ENCODE assay signal across 11 cellular contexts in the genomic region with DNA sequence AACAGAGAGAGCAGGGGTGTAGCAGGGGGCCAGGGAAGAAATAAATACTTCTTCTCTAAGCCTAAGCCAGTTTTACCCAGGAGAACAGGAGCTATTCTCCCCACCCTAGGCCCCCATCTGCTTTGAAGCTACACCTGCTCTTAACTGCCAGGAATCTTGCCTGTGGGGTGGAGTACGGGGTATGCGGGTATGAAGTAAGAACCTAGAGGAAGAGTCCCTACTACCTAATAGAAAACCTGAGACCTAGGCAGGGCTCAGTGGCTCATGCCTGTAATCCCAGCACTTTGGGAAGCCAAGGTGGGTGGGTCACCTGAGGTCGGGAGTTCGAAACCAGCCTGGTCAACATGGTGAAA. TPM values are rescaled to one million over a fixed set of nuclear protein-coding genes. Genes with fewer than 3 reads are reported as not detected.
DNase-seq lines count a peak whose midpoint lies in the region; ATAC-seq, FAIRE-seq and TF ChIP-seq lines count a peak whose summit lies in the region.
"Had no signal": no experiment of that assay in that cellular context is flagged by ENCODE, and none has a peak within 500 bp of the region (broad histone marks: within the 10 kb centered on the region; RNA-seq: fewer than 3 reads in every experiment).

No MANE protein-coding gene starts in this region.

- no peak for DNase-seq in HFF-Myc (ENCODE audit: extremely low read depth, low read depth)
- DNase-seq in activated naive CD8-positive, alpha-beta T cell treated with anti-CD3 and anti-CD28 coated beads for 36 hours, result no peak
- DNase-seq in nephron progenitor cell, result no peak
- no peak for DNase-seq in GM12892 (ENCODE audit: insufficient read length)
- no peak for DNase-seq in AG08396 (ENCODE audit: low spot score)
- DNase-seq: activated gamma-delta T cell treated with Interleukin-2 at 50 U/mL for 16 hours, DMS79, NCI-H1105 had no signal

- peaks cover 45% of the 10 kb centered on the region for H4K20me1 ChIP-seq in BLaER1

- peaks cover 34% of the 10 kb centered on the region for H3K36me3 Mint-ChIP-seq in activated naive CD8-positive, alpha-beta T cell treated with anti-CD3 and anti-CD28 coated beads for 36 hours
- H3K36me3 Mint-ChIP-seq in nephron progenitor cell (ENCODE audit: low read depth), result no peaks in the 10 kb centered on the region

- no peak for FAIRE-seq in GM12892 (lab: Jason Lieb, UNC)

- peaks cover 28% of the 10 kb centered on the region for H3K36me3 ChIP-seq in BLaER1

- peaks cover 43% of the 10 kb centered on the region for H3K4me1 Mint-ChIP-seq in activated naive CD8-positive, alpha-beta T cell treated with anti-CD3 and anti-CD28 coated beads for 36 hours
- H3K4me1 Mint-ChIP-seq in nephron progenitor cell, result peaks cover 80% of the 10 kb centered on the region

- no peaks in the 10 kb centered on the region for H3K9me3 ChIP-seq in BLaER1

- peak overlapping the region; percentile 33; the same call in 1 of the 2 replicates for H3K27ac ChIP-seq in BLaER1

- ATAC-seq in GM21447 (IDR thresholded peaks at IDR 0.05; ENCODE audit: unreplicated experiment) (no peak), HG02885 (IDR thresholded peaks at IDR 0.05; ENCODE audit: poor library complexity, unreplicated experiment) (no peak)

- peaks cover 61% of the 10 kb centered on the region for H3K4me1 ChIP-seq in BLaER1

- peak overlapping the region; percentile 92 for H3K4me3 Mint-ChIP-seq in activated naive CD8-positive, alpha-beta T cell treated with anti-CD3 and anti-CD28 coated beads for 36 hours
- peak overlapping the region; percentile 84 for H3K4me3 Mint-ChIP-seq in nephron progenitor cell

- peak overlapping the region; percentile 78; the same call in 1 of the 2 replicates for H3K9ac ChIP-seq in BLaER1

- no peaks in the 10 kb centered on the region for H3K27me3 ChIP-seq in BLaER1

- H3K4me3 ChIP-seq in BLaER1, result peak overlapping the region; percentile 73
- H3K4me3 ChIP-seq in HFF-Myc (replicated peaks; ENCODE audit: low read depth, low read length), result peak overlapping the region; percentile 74

- TF ChIP-seq POLR2A in GM12892 (IDR thresholded peaks at IDR 0.05; ENCODE audit: low read depth, low read length), result no peak

- peak overlapping the region; percentile 81 for H3K4me2 ChIP-seq in BLaER1

- H3K9me3 Mint-ChIP-seq in activated naive CD8-positive, alpha-beta T cell treated with anti-CD3 and anti-CD28 coated beads for 36 hours, result no peaks in the 10 kb centered on the region
- no peaks in the 10 kb centered on the region for H3K9me3 Mint-ChIP-seq in nephron progenitor cell

- TF ChIP-seq CTCF in HFF-Myc (IDR thresholded peaks at IDR 0.05; ENCODE audit: low read depth, low read length, missing control alignments) (no peak), nephron progenitor cell (IDR thresholded peaks at IDR 0.05) (no peak)

- H3K27ac Mint-ChIP-seq in activated naive CD8-positive, alpha-beta T cell treated with anti-CD3 and anti-CD28 coated beads for 36 hours, result no peak overlapping the region
- no peak overlapping the region for H3K27ac Mint-ChIP-seq in nephron progenitor cell

- H3K27me3 Mint-ChIP-seq in activated naive CD8-positive, alpha-beta T cell treated with anti-CD3 and anti-CD28 coated beads for 36 hours, result peaks cover 7% of the 10 kb centered on the region
- H3K27me3 Mint-ChIP-seq in nephron progenitor cell (ENCODE audit: low read depth, poor library complexity), result no peaks in the 10 kb centered on the region

RNA-seq across cellular contexts. Expression of gene SLC29A1, which starts 1.6 kb away (rescaled TPM):
- total RNA-seq in activated naive CD8-positive, alpha-beta T cell treated with anti-CD3 and anti-CD28 coated beads for 36 hours, result 100 to 1,000 TPM in 1 of 2 experiments, 10 to 100 TPM in 1; 92.5 to 102 TPM
- 53.0 TPM for polyA plus RNA-seq in GM12892 (2012; ENCODE audit: missing spikeins)

RNA-seq across cellular contexts. Expression of gene MYMX, which starts 8.2 kb away (rescaled TPM):
- total RNA-seq in activated naive CD8-positive, alpha-beta T cell treated with anti-CD3 and anti-CD28 coated beads for 36 hours, result not detected
- polyA plus RNA-seq in GM12892 (2012; ENCODE audit: missing spikeins), result not detected

RNA-seq across cellular contexts. Expression of gene HSP90AB1, which starts 21.9 kb away (rescaled TPM):
- total RNA-seq in activated naive CD8-positive, alpha-beta T cell treated with anti-CD3 and anti-CD28 coated beads for 36 hours, result 1,000 to 10,000 TPM; 2,498 to 2,524 TPM
- polyA plus RNA-seq in GM12892 (2012; ENCODE audit: missing spikeins), result 974 TPM

RNA-seq across cellular contexts. Expression of gene SLC35B2, which starts 32.4 kb away (rescaled TPM):
- total RNA-seq in activated naive CD8-positive, alpha-beta T cell treated with anti-CD3 and anti-CD28 coated beads for 36 hours, result 10 to 100 TPM; 22.8 to 24.9 TPM
- polyA plus RNA-seq in GM12892 (2012; ENCODE audit: missing spikeins), result 38.8 TPM

RNA-seq across cellular contexts. Expression of gene NFKBIE, which starts 40.4 kb away (rescaled TPM):
- total RNA-seq in activated naive CD8-positive, alpha-beta T cell treated with anti-CD3 and anti-CD28 coated beads for 36 hours, result 10 to 100 TPM; 22.7 to 24.8 TPM
- 60.4 TPM for polyA plus RNA-seq in GM12892 (2012; ENCODE audit: missing spikeins)
